Comparison of ENCODE assay signal across 1 cellular context in the genomic region with DNA sequence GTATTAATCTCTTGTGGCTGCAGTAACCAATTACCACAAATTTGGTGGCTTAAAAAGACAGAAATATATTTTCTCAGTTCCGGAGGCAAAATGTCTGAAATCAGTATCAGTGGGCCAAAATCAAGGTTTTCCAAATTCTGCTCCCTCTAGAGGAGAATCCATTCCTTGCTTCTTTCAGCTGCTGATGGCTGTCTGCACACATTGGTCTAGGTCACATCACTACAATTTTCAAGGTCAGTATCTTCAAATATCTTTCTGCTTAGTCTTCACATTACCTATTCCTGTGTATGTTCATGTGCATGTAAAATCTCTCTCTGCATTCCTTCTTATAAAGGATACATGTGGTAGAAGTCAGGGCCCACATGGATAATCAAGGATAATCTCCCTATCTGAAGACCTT.
TF ChIP-seq lines count a peak whose summit lies in the region.

No MANE protein-coding gene starts in this region.

TF ChIP-seq in HepG2, 621 proteins besides CTCF, POLR2A, EP300 and RAD21 (continued from another document):
- TF ChIP-seq, protein P1, sequence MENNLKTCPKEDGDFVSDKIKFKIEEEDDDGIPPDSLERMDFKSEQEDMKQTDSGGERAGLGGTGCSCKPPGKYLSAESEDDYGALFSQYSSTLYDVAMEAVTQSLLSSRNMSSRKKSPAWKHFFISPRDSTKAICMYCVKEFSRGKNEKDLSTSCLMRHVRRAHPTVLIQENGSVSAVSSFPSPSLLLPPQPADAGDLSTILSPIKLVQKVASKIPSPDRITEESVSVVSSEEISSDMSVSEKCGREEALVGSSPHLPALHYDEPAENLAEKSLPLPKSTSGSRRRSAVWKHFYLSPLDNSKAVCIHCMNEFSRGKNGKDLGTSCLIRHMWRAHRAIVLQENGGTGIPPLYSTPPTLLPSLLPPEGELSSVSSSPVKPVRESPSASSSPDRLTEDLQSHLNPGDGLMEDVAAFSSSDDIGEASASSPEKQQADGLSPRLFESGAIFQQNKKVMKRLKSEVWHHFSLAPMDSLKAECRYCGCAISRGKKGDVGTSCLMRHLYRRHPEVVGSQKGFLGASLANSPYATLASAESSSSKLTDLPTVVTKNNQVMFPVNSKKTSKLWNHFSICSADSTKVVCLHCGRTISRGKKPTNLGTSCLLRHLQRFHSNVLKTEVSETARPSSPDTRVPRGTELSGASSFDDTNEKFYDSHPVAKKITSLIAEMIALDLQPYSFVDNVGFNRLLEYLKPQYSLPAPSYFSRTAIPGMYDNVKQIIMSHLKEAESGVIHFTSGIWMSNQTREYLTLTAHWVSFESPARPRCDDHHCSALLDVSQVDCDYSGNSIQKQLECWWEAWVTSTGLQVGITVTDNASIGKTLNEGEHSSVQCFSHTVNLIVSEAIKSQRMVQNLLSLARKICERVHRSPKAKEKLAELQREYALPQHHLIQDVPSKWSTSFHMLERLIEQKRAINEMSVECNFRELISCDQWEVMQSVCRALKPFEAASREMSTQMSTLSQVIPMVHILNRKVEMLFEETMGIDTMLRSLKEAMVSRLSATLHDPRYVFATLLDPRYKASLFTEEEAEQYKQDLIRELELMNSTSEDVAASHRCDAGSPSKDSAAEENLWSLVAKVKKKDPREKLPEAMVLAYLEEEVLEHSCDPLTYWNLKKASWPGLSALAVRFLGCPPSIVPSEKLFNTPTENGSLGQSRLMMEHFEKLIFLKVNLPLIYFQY (CRISPR knock-in tag; IDR thresholded peaks at IDR 0.05; ENCODE audit: borderline replicate concordance), result no peak
